10 cellular contexts compared by ENCODE assay signal in the genomic region with DNA sequence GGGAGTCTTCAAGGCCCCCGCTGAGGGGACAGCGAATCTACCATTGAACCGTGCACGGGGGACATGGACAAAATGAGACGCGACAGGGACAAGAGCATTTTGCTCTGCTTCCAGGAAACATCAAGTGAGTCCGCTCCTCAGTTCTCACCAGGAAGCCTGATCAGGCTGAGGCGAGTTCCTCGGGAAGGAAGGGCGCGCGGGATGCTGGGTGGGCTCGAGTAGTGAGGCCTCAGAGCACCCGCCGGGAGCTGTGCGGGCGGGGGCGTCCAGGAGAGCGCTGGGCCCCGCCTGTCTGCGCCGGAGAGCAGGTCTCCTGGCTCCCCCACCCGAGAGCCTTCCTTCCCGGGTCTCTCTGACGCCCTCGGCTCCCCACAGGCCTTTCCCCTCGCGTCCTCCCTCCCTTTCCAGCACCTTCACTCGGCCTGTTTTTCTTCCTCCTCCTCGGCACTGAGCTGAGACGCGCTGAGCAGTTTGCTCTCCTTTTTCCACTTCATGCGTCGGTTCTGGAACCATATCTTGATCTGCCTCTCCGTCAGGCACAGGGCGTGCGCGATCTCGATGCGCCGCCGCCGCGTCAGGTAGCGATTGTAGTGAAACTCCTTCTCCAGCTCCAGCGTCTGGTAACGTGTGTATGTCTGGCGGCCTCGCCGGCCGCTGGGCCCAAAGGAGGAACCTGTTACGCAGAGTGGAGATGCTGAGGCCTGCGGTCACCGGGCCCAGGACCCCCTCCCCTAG. TPM values are rescaled to one million over a fixed set of nuclear protein-coding genes. Genes with fewer than 3 reads are reported as not detected.
DNase-seq lines count a peak whose midpoint lies in the region; ATAC-seq and TF ChIP-seq lines count a peak whose summit lies in the region.
"Had no signal": no experiment of that assay in that cellular context is flagged by ENCODE, and none has a peak within 500 bp of the region (broad histone marks: within the 10 kb centered on the region; RNA-seq: fewer than 3 reads in every experiment).

No MANE protein-coding gene starts in this region.

- H3K27ac ChIP-seq in Peyer's patch (peak overlapping the region in 2 of 4 donors; percentile 82 to 88), colonic mucosa (no peak overlapping the region)

- H3K4me3 ChIP-seq in Peyer's patch (peak overlapping the region; percentile 23 to 65 (median 49)), colonic mucosa (peak overlapping the region; percentile 53), lower leg skin (ENCODE audit: low read depth, poor library complexity, severe bottlenecking) (no peak overlapping the region)

- H3K27me3 ChIP-seq in Peyer's patch (no peaks in the 10 kb centered on the region), colonic mucosa (no peaks in the 10 kb centered on the region)
- H3K27me3 ChIP-seq: MG63 had no signal

- peak overlapping the region; percentile 82 to 87 for H3K9ac ChIP-seq in colonic mucosa (ENCODE audit: low read depth in 2 of 2, low read length in 2 of 2)

- peak overlapping the region; percentile 81 for H3K4me3 Mint-ChIP-seq in neural crest cell

- peak overlapping the region; percentile 66 for H3K27ac Mint-ChIP-seq in neural crest cell (ENCODE audit: unreplicated experiment)

- H3K4me1 Mint-ChIP-seq in neural crest cell = peaks cover 16% of the 10 kb centered on the region

- peaks cover 100% of the 10 kb centered on the region for H3K27me3 Mint-ChIP-seq in neural crest cell (ENCODE audit: low read depth)

- 74 to 76% methylated on average over 49 to 54 of the region's 54 CpGs for WGBS in lower leg skin, 2 donors

- H3K9me3 ChIP-seq in Peyer's patch = no peaks in the 10 kb centered on the region
- no peaks in the 10 kb centered on the region for H3K9me3 ChIP-seq in colonic mucosa
- H3K9me3 ChIP-seq: MG63 had no signal

- no peak for ATAC-seq in GM21423 (IDR thresholded peaks at IDR 0.05; ENCODE audit: unreplicated experiment)

- H3K36me3 ChIP-seq in Peyer's patch (peaks cover 0 to 25% (median 0%) of the 10 kb centered on the region in 3 donors), colonic mucosa (peaks cover 8% of the 10 kb centered on the region)

- H3K36me3 Mint-ChIP-seq in neural crest cell (ENCODE audit: low read depth) = peaks cover 18% of the 10 kb centered on the region

- DNase-seq in COLO668 (lab: John Stamatoyannopoulos, UW; ENCODE audit: unreplicated experiment) (peak; percentile 69), Peyer's patch (peak in 1 of 3 donors; percentile 52), colonic mucosa (no peak), neural crest cell (ENCODE audit: low read depth, low spot score) (no peak), COLO829 (ENCODE audit: low spot score) (no peak), lower leg skin (ENCODE audit: low spot score in 2 of 2) (no peak), NCI-H2081 treated with DMSO at 0.1 percent for 48 hours (lab: John Stamatoyannopoulos, UW) (no peak)
- DNase-seq: MG63 had no signal

- intact Hi-C loops in colonic mucosa (cut with DNase I) = no loop called here
- intact Hi-C loops in lower leg skin (cut with DNase I; ENCODE audit: low total_unique reads) = no loop called here

- no peak for TF ChIP-seq CTCF in Peyer's patch (IDR thresholded peaks at IDR 0.05)
- TF ChIP-seq CTCF in colonic mucosa (IDR thresholded peaks at IDR 0.05) = no peak
- no peak for TF ChIP-seq CTCF in neural crest cell (conservative IDR thresholded peaks at IDR 0.05)
- TF ChIP-seq CTCF in lower leg skin (IDR thresholded peaks at IDR 0.05) = no peak

- no peaks in the 10 kb centered on the region for H3K9me3 Mint-ChIP-seq in neural crest cell

- H3K4me1 ChIP-seq in Peyer's patch (peaks cover 0 to 60% (median 17%) of the 10 kb centered on the region in 4 donors), colonic mucosa (peaks cover 9% of the 10 kb centered on the region)

- TF ChIP-seq POLR2A in Peyer's patch (IDR thresholded peaks at IDR 0.05) = no peak
- TF ChIP-seq POLR2A in lower leg skin (IDR thresholded peaks at IDR 0.05) = no peak

RNA-seq across cellular contexts. Expression of a gene that starts 2.6 kb away (rescaled TPM):
- total RNA-seq in Peyer's patch (10 to 100 TPM in 3 of 4 donors, 1 to 10 TPM in 1; 7.7 to 22.5 (median 15.0) TPM), colonic mucosa (10 to 100 TPM; 11.0 to 22.7 TPM), neural crest cell (2.3 and 2.6 TPM in 2 replicates), lower leg skin (under 1 TPM in 2 of 4 donors, not detected in 2; 0.15 to 0.55 TPM)

RNA-seq across cellular contexts. Expression of a gene that starts 6.1 kb away (rescaled TPM):
- total RNA-seq in Peyer's patch (10 to 100 TPM; 37.0 to 89.3 (median 65.4) TPM), colonic mucosa (10 to 100 TPM; 17.4 to 31.8 TPM), neural crest cell (21.9 and 22.8 TPM in 2 replicates), lower leg skin (10 to 100 TPM in 1 of 4 donors, 1 to 10 TPM in 2, under 1 TPM in 1; 0.97 to 14.1 (median 3.9) TPM)

RNA-seq across cellular contexts. Expression of a gene that starts 8.6 kb away (rescaled TPM):
- total RNA-seq in Peyer's patch (10 to 100 TPM; 34.3 to 98.4 (median 66.7) TPM), colonic mucosa (10 to 100 TPM; 30.0 to 71.0 TPM), neural crest cell (9.6 and 11.5 TPM in 2 replicates), lower leg skin (1 to 10 TPM in 1 of 4 donors, under 1 TPM in 3; 0.27 to 4.6 (median 0.45) TPM)
- total RNA-seq: T-helper 2 cell treated with Interferon-gamma antibody and Interleukin-4, amounts not matched to agents 100 ng/mL and 5 ng/mL, for 36 hours had no signal

RNA-seq across cellular contexts. Expression of a gene that starts 14.7 kb away (rescaled TPM):
- 10 to 100 TPM; 10.7 to 22.8 (median 19.0) TPM for total RNA-seq in Peyer's patch
- 10 to 100 TPM; 25.9 to 31.4 TPM for total RNA-seq in colonic mucosa
- total RNA-seq in neural crest cell = 8.5 and 11.4 TPM in 2 replicates
- total RNA-seq in lower leg skin = 10 to 100 TPM in 1 of 4 donors, 1 to 10 TPM in 3; 1.3 to 11.5 (median 5.3) TPM

RNA-seq across cellular contexts. Expression of a gene that starts 18.0 kb away (rescaled TPM):
- total RNA-seq in Peyer's patch (1 to 10 TPM; 1.8 to 6.6 (median 5.1) TPM), colonic mucosa (1 to 10 TPM; 2.5 to 4.7 TPM), neural crest cell (4.4 and 5.0 TPM in 2 replicates), lower leg skin (1 to 10 TPM in 2 of 4 donors, under 1 TPM in 2; 0.42 to 2.9 (median 1.4) TPM)
